ENCODE assay signal across 18 cellular contexts in the genomic region with DNA sequence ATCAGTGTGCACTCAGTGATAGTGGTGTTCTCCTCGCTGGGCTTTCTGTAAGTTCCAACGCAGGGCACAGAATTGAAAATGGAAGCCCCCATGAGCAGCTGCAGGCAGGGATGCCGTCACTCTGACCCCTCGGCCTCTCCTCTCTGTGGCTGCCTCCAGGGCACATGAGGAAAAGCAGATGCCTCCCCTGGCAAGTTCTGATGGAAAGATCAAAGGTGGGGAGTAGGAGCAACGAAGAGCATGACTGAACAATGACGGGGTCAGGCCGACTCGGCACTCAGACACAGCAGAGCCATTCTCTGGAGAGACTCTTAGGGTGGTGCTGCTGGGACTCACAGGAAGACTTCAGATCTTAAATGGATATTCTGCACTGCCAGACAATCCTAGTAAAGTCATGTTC.
"Had no signal": no experiment of that assay in that cellular context is flagged by ENCODE, and none has a peak within 500 bp of the region (broad histone marks: within the 10 kb centered on the region; RNA-seq: fewer than 3 reads in every experiment).

No MANE protein-coding gene starts in this region.

- H3K9me3 Mint-ChIP-seq: activated CD8-positive, alpha-beta T cell treated with anti-CD3 and anti-CD28 coated beads for 36 hours; activated naive CD4-positive, alpha-beta T cell treated with anti-CD3 and anti-CD28 coated beads for 36 hours; activated T-cell treated with anti-CD3 and anti-CD28 coated beads, Interleukin-2, amount 50 U/mL, for 4 hours; memory B cell; naive thymus-derived CD8-positive, alpha-beta T cell had no signal

- H3K36me3 ChIP-seq: gastroesophageal sphincter, heart left ventricle, stomach, thoracic aorta had no signal

- H3K27ac ChIP-seq: body of pancreas, gastroesophageal sphincter, thoracic aorta had no signal

- H3K27me3 Mint-ChIP-seq: activated CD8-positive, alpha-beta T cell treated with anti-CD3 and anti-CD28 coated beads for 36 hours had no signal

- H3K9me3 ChIP-seq: body of pancreas, gastroesophageal sphincter, heart left ventricle, stomach, thoracic aorta had no signal

- H3K4me3 Mint-ChIP-seq: activated CD8-positive, alpha-beta T cell treated with anti-CD3 and anti-CD28 coated beads for 36 hours; activated naive CD4-positive, alpha-beta T cell treated with anti-CD3 and anti-CD28 coated beads for 36 hours; activated T-cell treated with anti-CD3 and anti-CD28 coated beads, Interleukin-2, amount 50 U/mL, for 4 hours; memory B cell; naive thymus-derived CD8-positive, alpha-beta T cell had no signal

- H3K27ac Mint-ChIP-seq: activated CD8-positive, alpha-beta T cell treated with anti-CD3 and anti-CD28 coated beads for 36 hours; activated naive CD4-positive, alpha-beta T cell treated with anti-CD3 and anti-CD28 coated beads for 36 hours; memory B cell had no signal

- H3K4me1 ChIP-seq: body of pancreas, gastroesophageal sphincter, stomach had no signal

- DNase-seq: activated CD4-positive, alpha-beta T cell treated with anti-CD3 and anti-CD28 coated beads for 48 hours; activated CD4-positive, CD25-positive, alpha-beta regulatory T cell; activated CD8-positive, alpha-beta T cell treated with anti-CD3 and anti-CD28 coated beads for 36 hours; activated naive CD4-positive, alpha-beta T cell treated with anti-CD3 and anti-CD28 coated beads for 36 hours; activated T-cell treated with anti-CD3 and anti-CD28 coated beads, Interleukin-2, amount 50 U/mL, for 4 hours; body of pancreas; dorsolateral prefrontal cortex; heart left ventricle; kidney glomerular epithelial cell; naive thymus-derived CD8-positive, alpha-beta T cell; nucleus accumbens; retina; stomach; T-helper 1 cell; T1000 had no signal

- H3K4me3 ChIP-seq: body of pancreas, dorsolateral prefrontal cortex, gastroesophageal sphincter, heart left ventricle, stomach, thoracic aorta had no signal

- H3K4me1 Mint-ChIP-seq: memory B cell had no signal

- H3K27me3 ChIP-seq: body of pancreas, dorsolateral prefrontal cortex, gastroesophageal sphincter, heart left ventricle, stomach had no signal

- ATAC-seq: activated CD8-positive, alpha-beta T cell treated with anti-CD3 and anti-CD28 coated beads for 36 hours; activated T-cell treated with anti-CD3 and anti-CD28 coated beads, Interleukin-2, amount 50 U/mL, for 4 hours; body of pancreas; gastroesophageal sphincter; heart left ventricle; naive thymus-derived CD8-positive, alpha-beta T cell had no signal

- H3K36me3 Mint-ChIP-seq: memory B cell had no signal
